In the genomic region with DNA sequence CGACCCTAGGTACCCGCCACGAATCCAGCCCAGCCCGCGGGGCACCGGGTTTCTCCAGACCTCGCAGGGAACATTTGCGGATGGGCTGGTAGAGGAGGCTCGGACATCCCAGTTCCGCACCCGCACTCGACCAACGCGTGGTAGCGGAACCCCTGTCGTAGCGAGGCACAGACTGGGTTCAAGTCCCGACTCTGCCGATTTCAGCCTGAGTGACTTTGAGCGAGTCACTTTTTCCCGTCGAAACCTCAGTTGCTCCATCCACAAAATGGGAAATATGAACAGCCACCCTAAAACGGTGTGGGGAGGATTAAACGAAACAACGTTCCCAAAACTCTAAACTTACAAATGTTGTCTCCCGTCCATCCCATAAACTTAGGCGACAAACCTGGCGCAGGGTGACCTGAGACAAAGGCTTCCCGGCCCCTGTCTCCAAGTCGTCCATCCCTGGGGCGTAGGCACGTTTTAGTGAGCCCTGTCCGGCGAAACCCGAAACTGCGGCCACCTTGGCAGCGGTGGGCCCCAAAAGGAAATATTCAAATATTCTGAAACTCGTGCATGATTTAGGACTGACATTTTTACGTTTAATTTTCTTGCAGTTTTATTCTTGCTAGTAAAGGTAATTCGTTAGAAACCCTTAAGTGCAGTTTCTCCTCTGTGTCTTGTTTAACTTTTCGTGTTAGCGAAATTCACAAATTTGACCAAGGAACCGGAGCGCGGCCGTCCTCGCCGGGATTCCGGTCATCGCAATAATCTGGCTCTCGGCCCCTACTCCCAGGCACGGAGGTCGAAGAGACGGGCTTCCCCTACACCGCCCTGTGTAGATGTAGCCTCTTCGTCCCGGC, we compare ENCODE assay signal across 8 cellular contexts. TPM values are rescaled to one million over a fixed set of nuclear protein-coding genes. Genes with fewer than 3 reads are reported as not detected.
DNase-seq lines count a peak whose midpoint lies in the region; ATAC-seq, FAIRE-seq and TF ChIP-seq lines count a peak whose summit lies in the region.

No MANE protein-coding gene starts in this region.

- CTCF ChIA-PET in A549 (lab: Yijun Ruan, JAX), result interaction anchor here (2.2 to 6.8 kb wide), 3 partner anchors 26 to 32 kb away, joined by 7 to 41 read pairs (median 11); partner anchors contain the start of gene CISD3
- CTCF ChIA-PET in activated CD4-positive, alpha-beta T cell treated with anti-CD3 and anti-CD28 coated beads, Interleukin-2, amount 10 ng/mL, durations not matched to agents 7 days and 5 days (lab: Charles Lee), result no interaction called here

- TF ChIP-seq RAD21 in A549 (conservative IDR thresholded peaks at IDR 0.05 in 1 of 2, IDR thresholded peaks at IDR 0.05 in 1 of 2), result no peak

- POLR2A ChIA-PET in A549 (lab: Yijun Ruan, JAX), result interaction anchor here (0.6 kb wide), 1 partner anchor 1773 kb away, joined by 3 read pairs; no protein-coding TSS in a partner anchor
- POLR2A ChIA-PET in activated CD4-positive, alpha-beta T cell treated with anti-CD3 and anti-CD28 coated beads, Interleukin-2, amount 10 ng/mL, durations not matched to agents 7 days and 5 days (lab: Charles Lee), result no interaction called here

- intact Hi-C loops in ovary (cut with DNase I), result loop anchor here in 1 of 4 donors (5.0 kb wide), 1 partner anchor 49 kb away; the partner anchor contains the start of gene PSMB3

- DNase-seq in A549 (ENCODE audit: low read depth in 1 of 2, low spot score in 1 of 2), result no peak
- DNase-seq in GM20000 (ENCODE audit: low spot score), result peak; percentile 45
- DNase-seq in activated CD4-positive, alpha-beta T cell treated with anti-CD3 and anti-CD28 coated beads, Interleukin-2, amount 10 ng/mL, durations not matched to agents 7 days and 5 days, result no peak
- peak in 1 of 2 donors; percentile 6 for DNase-seq in fibroblast of lung (ENCODE audit: low read depth in 2 of 2)
- DNase-seq in ovary, result no peak
- DNase-seq in NCI-H1930 (lab: John Stamatoyannopoulos, UW), result no peak
- no peak for DNase-seq in DMS114 treated with DMSO at 0.1 percent for 48 hours (lab: John Stamatoyannopoulos, UW; ENCODE audit: unreplicated experiment)

- H3K27ac Mint-ChIP-seq in activated CD4-positive, alpha-beta T cell treated with anti-CD3 and anti-CD28 coated beads, Interleukin-2, amount 10 ng/mL, durations not matched to agents 7 days and 5 days, result peak overlapping the region; percentile 98

- no peak for FAIRE-seq in A549 (lab: Jason Lieb, UNC)

- H3K27me3 Mint-ChIP-seq in activated CD4-positive, alpha-beta T cell treated with anti-CD3 and anti-CD28 coated beads, Interleukin-2, amount 10 ng/mL, durations not matched to agents 7 days and 5 days, result no peaks in the 10 kb centered on the region

- TF ChIP-seq CTCF in A549 (IDR thresholded peaks at IDR 0.05), result no peak
- TF ChIP-seq CTCF in GM20000 (IDR thresholded peaks at IDR 0.05; ENCODE audit: extremely low read depth, missing control alignments), result no peak
- TF ChIP-seq CTCF in fibroblast of lung (conservative IDR thresholded peaks at IDR 0.05 in 1 of 2, IDR thresholded peaks at IDR 0.05 in 1 of 2; ENCODE audit: low read depth in 1 of 2, low read length in 2 of 2), result no peak
- TF ChIP-seq CTCF in ovary (IDR thresholded peaks at IDR 0.05), result no peak

- peaks cover 2% of the 10 kb centered on the region for H3K79me2 ChIP-seq in fibroblast of lung (ENCODE audit: control insufficient read depth, insufficient read depth, low read length)

- H3K27me3 ChIP-seq in fibroblast of lung (ENCODE audit: control insufficient read depth, insufficient read depth, low read length) (no peaks in the 10 kb centered on the region), ovary (no peaks in the 10 kb centered on the region)

- ATAC-seq in A549, result no peak; a peak in 1 of 6 replicates
- no peak for ATAC-seq in HG03045 (IDR thresholded peaks at IDR 0.05; ENCODE audit: unreplicated experiment)

- WGBS in A549 (ENCODE audit: missing lambda C conversion rate), result 71% methylated on average over 57 of the region's 57 CpGs
- 1 to 2% (median 1%) methylated on average over 57 of the region's 57 CpGs for WGBS in ovary, 3 donors

- TF ChIP-seq EP300 in A549 (IDR thresholded peaks at IDR 0.05), result no peak
- no peak for TF ChIP-seq EP300 in ovary (IDR thresholded peaks at IDR 0.05)

- H3K36me3 ChIP-seq in fibroblast of lung (ENCODE audit: control insufficient read depth, insufficient read depth, low read length) (peaks cover 2% of the 10 kb centered on the region), ovary (no peaks in the 10 kb centered on the region)

- peak overlapping the region; percentile 92 for H3K4me2 ChIP-seq in A549
- H3K4me2 ChIP-seq in fibroblast of lung (ENCODE audit: extremely low read depth, insufficient read depth, low read length), result peak overlapping the region; percentile 91

- H3K27ac ChIP-seq in A549 (peak overlapping the region; percentile 84 to 98), fibroblast of lung (ENCODE audit: insufficient read depth, low read length) (peak overlapping the region; percentile 70), ovary (peak overlapping the region; percentile 49 to 93)

- no peak for TF ChIP-seq POLR2A in A549 (IDR thresholded peaks at IDR 0.05; ENCODE audit: low read length)
- no peak for TF ChIP-seq POLR2A in ovary (IDR thresholded peaks at IDR 0.05)

- no peaks in the 10 kb centered on the region for H4K20me1 ChIP-seq in fibroblast of lung (ENCODE audit: control insufficient read depth, extremely low read depth, insufficient read depth, low read length)

- peak overlapping the region; percentile 93 for H3K4me3 Mint-ChIP-seq in activated CD4-positive, alpha-beta T cell treated with anti-CD3 and anti-CD28 coated beads, Interleukin-2, amount 10 ng/mL, durations not matched to agents 7 days and 5 days

- no peaks in the 10 kb centered on the region for H3K9me3 ChIP-seq in A549
- no peaks in the 10 kb centered on the region for H3K9me3 ChIP-seq in fibroblast of lung (ENCODE audit: control insufficient read depth, insufficient read depth, low read depth, low read length)
- no peaks in the 10 kb centered on the region for H3K9me3 ChIP-seq in ovary

- peaks cover 20% of the 10 kb centered on the region for H3K36me3 Mint-ChIP-seq in activated CD4-positive, alpha-beta T cell treated with anti-CD3 and anti-CD28 coated beads, Interleukin-2, amount 10 ng/mL, durations not matched to agents 7 days and 5 days (ENCODE audit: low read depth)

- H3K9me3 Mint-ChIP-seq in activated CD4-positive, alpha-beta T cell treated with anti-CD3 and anti-CD28 coated beads, Interleukin-2, amount 10 ng/mL, durations not matched to agents 7 days and 5 days, result no peaks in the 10 kb centered on the region

- peaks cover 47% of the 10 kb centered on the region for H3K4me1 ChIP-seq in A549
- H3K4me1 ChIP-seq in fibroblast of lung (ENCODE audit: control insufficient read depth, extremely low read depth, insufficient read depth, low read length), result peaks cover 9% of the 10 kb centered on the region
- H3K4me1 ChIP-seq in ovary (ENCODE audit: insufficient read depth), result peaks cover 13% of the 10 kb centered on the region

- H3K4me3 ChIP-seq in A549, result peak overlapping the region; percentile 56
- peak overlapping the region; percentile 68 to 81 (median 70) for H3K4me3 ChIP-seq in fibroblast of lung (replicated peaks in 1 of 4; ENCODE audit: control extremely low read depth in 1 of 4, insufficient read depth in 1 of 4, low read depth in 3 of 4, low read length in 4 of 4)
- H3K4me3 ChIP-seq in ovary, result peak overlapping the region; percentile 86

- H2AFZ ChIP-seq in fibroblast of lung (ENCODE audit: low read length), result peak overlapping the region; percentile 9

- peak overlapping the region; percentile 34 for H3K9ac ChIP-seq in fibroblast of lung (ENCODE audit: insufficient read depth, low read length)

- H3K4me1 Mint-ChIP-seq in activated CD4-positive, alpha-beta T cell treated with anti-CD3 and anti-CD28 coated beads, Interleukin-2, amount 10 ng/mL, durations not matched to agents 7 days and 5 days, result peaks cover 46% of the 10 kb centered on the region

RNA-seq across cellular contexts. Expression of gene MLLT6, which starts 2.0 kb away (rescaled TPM):
- polyA plus RNA-seq in A549 (2011; rRNA removed) (24.2 and 28.9 TPM in 2 replicates), A549 (2017; fragmentation: RNase III; extraction: RNeasy Plus Mini Kit Qiagen cat#74134 plus additional on column Dnase treatment) (24.6 to 29.9 TPM (median 28.3 TPM) in 3 replicates), fibroblast of lung (14.3 and 15.4 TPM in 2 replicates), ovary (10 to 100 TPM; 52.3 to 99.4 TPM)
- 25.0 and 29.5 TPM in 2 replicates for polyA plus RNA-seq in A549 (2012; cell fraction: cytosol; rRNA removed)
- 62.5 and 83.6 TPM in 2 replicates for polyA plus RNA-seq in A549 (2012; cell fraction: nucleus; rRNA removed)
- 37.2 and 41.1 TPM in 2 replicates for polyA minus RNA-seq in A549 (2011; rRNA and poly(A)+ RNA removed)
- total RNA-seq in activated CD4-positive, alpha-beta T cell treated with anti-CD3 and anti-CD28 coated beads, Interleukin-2, amount 10 ng/mL, durations not matched to agents 7 days and 5 days, result 100 to 1,000 TPM; 251 to 264 TPM
- total RNA-seq in fibroblast of lung (17.7 and 20.0 TPM in 2 replicates), ovary (100 to 1,000 TPM in 5 of 7 donors, 10 to 100 TPM in 2; 73.2 to 278 (median 183) TPM)
- polyA plus RNA-seq in fibroblast of lung (2012), result 14.2 and 18.2 TPM in 2 replicates
- polyA minus RNA-seq in fibroblast of lung (ENCODE audit: low replicate concordance), result 17.6 and 34.5 TPM in 2 replicates

RNA-seq across cellular contexts. Expression of gene CISD3, which starts 27.0 kb away (rescaled TPM):
- polyA plus RNA-seq in A549 (2011; rRNA removed), result 24.5 and 32.6 TPM in 2 replicates
- 41.3 and 55.7 TPM in 2 replicates for polyA plus RNA-seq in A549 (2012; cell fraction: cytosol; rRNA removed)
- 21.1 and 28.7 TPM in 2 replicates for polyA plus RNA-seq in A549 (2012; cell fraction: nucleus; rRNA removed)
- 33.0 to 35.4 TPM (median 34.3 TPM) in 3 replicates for polyA plus RNA-seq in A549 (2017; fragmentation: RNase III; extraction: RNeasy Plus Mini Kit Qiagen cat#74134 plus additional on column Dnase treatment)
- 12.7 and 18.5 TPM in 2 replicates for polyA minus RNA-seq in A549 (2011; rRNA and poly(A)+ RNA removed)
- 10 to 100 TPM; 45.7 to 46.3 TPM for total RNA-seq in activated CD4-positive, alpha-beta T cell treated with anti-CD3 and anti-CD28 coated beads, Interleukin-2, amount 10 ng/mL, durations not matched to agents 7 days and 5 days
- total RNA-seq in fibroblast of lung, result 4.0 and 4.4 TPM in 2 replicates
- 5.7 and 7.6 TPM in 2 replicates for polyA plus RNA-seq in fibroblast of lung
- polyA plus RNA-seq in fibroblast of lung (2012), result 26.6 and 36.9 TPM in 2 replicates
- 14.4 and 14.9 TPM in 2 replicates for polyA minus RNA-seq in fibroblast of lung (ENCODE audit: low replicate concordance)
- 10 to 100 TPM in 5 of 7 donors, 1 to 10 TPM in 2; 6.2 to 31.1 (median 24.4) TPM for total RNA-seq in ovary
- 10 to 100 TPM in 1 of 2 donors, 1 to 10 TPM in 1; 6.6 to 18.4 TPM for polyA plus RNA-seq in ovary

RNA-seq across cellular contexts. Expression of gene EPOP, which starts 28.4 kb away (rescaled TPM):
- polyA plus RNA-seq in A549 (2011; rRNA removed), result 4.6 and 5.1 TPM in 2 replicates
- 6.0 and 8.6 TPM in 2 replicates for polyA plus RNA-seq in A549 (2012; cell fraction: cytosol; rRNA removed)
- 5.4 and 6.3 TPM in 2 replicates for polyA plus RNA-seq in A549 (2012; cell fraction: nucleus; rRNA removed)
- polyA plus RNA-seq in A549 (2017; fragmentation: RNase III; extraction: RNeasy Plus Mini Kit Qiagen cat#74134 plus additional on column Dnase treatment), result 11.2 to 12.3 TPM (median 12.1 TPM) in 3 replicates
- 4.1 and 4.2 TPM in 2 replicates for polyA minus RNA-seq in A549 (2011; rRNA and poly(A)+ RNA removed)
- 1 to 10 TPM; 7.5 to 7.8 TPM for total RNA-seq in activated CD4-positive, alpha-beta T cell treated with anti-CD3 and anti-CD28 coated beads, Interleukin-2, amount 10 ng/mL, durations not matched to agents 7 days and 5 days
- 0.26 and 0.33 TPM in 2 replicates for total RNA-seq in fibroblast of lung
- 0.14 and 0.24 TPM in 2 replicates for polyA plus RNA-seq in fibroblast of lung
- 0.44 and 0.48 TPM in 2 replicates for polyA plus RNA-seq in fibroblast of lung (2012)
- 0.30 and 0.90 TPM in 2 replicates for polyA minus RNA-seq in fibroblast of lung (ENCODE audit: low replicate concordance)
- total RNA-seq in ovary, result 1 to 10 TPM in 3 of 7 donors, under 1 TPM in 4; 0.83 to 1.7 (median 0.86) TPM
- under 1 TPM; 0.50 to 0.61 TPM for polyA plus RNA-seq in ovary

RNA-seq across cellular contexts. Expression of gene PCGF2, which starts 45.0 kb away (rescaled TPM):
- polyA plus RNA-seq in A549 (2011; rRNA removed), result 19.9 and 21.2 TPM in 2 replicates
- 44.9 and 56.9 TPM in 2 replicates for polyA plus RNA-seq in A549 (2012; cell fraction: cytosol; rRNA removed)
- 70.5 and 88.3 TPM in 2 replicates for polyA plus RNA-seq in A549 (2012; cell fraction: nucleus; rRNA removed)
- 33.9 to 43.6 TPM (median 42.5 TPM) in 3 replicates for polyA plus RNA-seq in A549 (2017; fragmentation: RNase III; extraction: RNeasy Plus Mini Kit Qiagen cat#74134 plus additional on column Dnase treatment)
- polyA minus RNA-seq in A549 (2011; rRNA and poly(A)+ RNA removed), result 30.6 and 31.4 TPM in 2 replicates
- total RNA-seq in activated CD4-positive, alpha-beta T cell treated with anti-CD3 and anti-CD28 coated beads, Interleukin-2, amount 10 ng/mL, durations not matched to agents 7 days and 5 days, result under 1 TPM; 0.22 to 0.23 TPM
- total RNA-seq in fibroblast of lung, result 2.3 and 4.0 TPM in 2 replicates
- polyA plus RNA-seq in fibroblast of lung, result 8.0 and 10.5 TPM in 2 replicates
- 35.7 and 39.0 TPM in 2 replicates for polyA plus RNA-seq in fibroblast of lung (2012)
- 34.4 and 47.9 TPM in 2 replicates for polyA minus RNA-seq in fibroblast of lung (ENCODE audit: low replicate concordance)
- 10 to 100 TPM in 6 of 7 donors, 1 to 10 TPM in 1; 7.4 to 92.7 (median 63.4) TPM for total RNA-seq in ovary
- 10 to 100 TPM; 21.5 to 27.2 TPM for polyA plus RNA-seq in ovary

RNA-seq across cellular contexts. Expression of gene PSMB3, which starts 49.4 kb away (rescaled TPM):
- 417 and 467 TPM in 2 replicates for polyA plus RNA-seq in A549 (2011; rRNA removed)
- polyA plus RNA-seq in A549 (2012; cell fraction: cytosol; rRNA removed), result 1,169 and 1,263 TPM in 2 replicates
- 923 and 1,034 TPM in 2 replicates for polyA plus RNA-seq in A549 (2012; cell fraction: nucleus; rRNA removed)
- 463 to 466 TPM (median 465 TPM) in 3 replicates for polyA plus RNA-seq in A549 (2017; fragmentation: RNase III; extraction: RNeasy Plus Mini Kit Qiagen cat#74134 plus additional on column Dnase treatment)
- 409 and 535 TPM in 2 replicates for polyA minus RNA-seq in A549 (2011; rRNA and poly(A)+ RNA removed)
- 100 to 1,000 TPM; 262 to 294 TPM for total RNA-seq in activated CD4-positive, alpha-beta T cell treated with anti-CD3 and anti-CD28 coated beads, Interleukin-2, amount 10 ng/mL, durations not matched to agents 7 days and 5 days
- 215 and 299 TPM in 2 replicates for total RNA-seq in fibroblast of lung
- polyA plus RNA-seq in fibroblast of lung, result 210 and 334 TPM in 2 replicates
- polyA plus RNA-seq in fibroblast of lung (2012), result 196 and 333 TPM in 2 replicates
- polyA minus RNA-seq in fibroblast of lung (ENCODE audit: low replicate concordance), result 291 and 439 TPM in 2 replicates
- 100 to 1,000 TPM in 3 of 7 donors, 10 to 100 TPM in 4; 77.0 to 145 (median 82.0) TPM for total RNA-seq in ovary
- 100 to 1,000 TPM; 106 to 138 TPM for polyA plus RNA-seq in ovary
